27 cellular contexts compared by ENCODE assay signal in genomic region chr10:124288928-124289921, GRCh38.
DNase-seq lines count a peak whose midpoint lies in the region; TF ChIP-seq lines count a peak whose summit lies in the region.
"Had no signal": no experiment of that assay in that cellular context is flagged by ENCODE, and none has a peak within 500 bp of the region (broad histone marks: within the 10 kb centered on the region; RNA-seq: fewer than 3 reads in every experiment).

No MANE protein-coding gene starts in this region.

- no peaks in the 10 kb centered on the region for H3K36me3 Mint-ChIP-seq in chondrocyte (ENCODE audit: low read depth)
- no peaks in the 10 kb centered on the region for H3K36me3 Mint-ChIP-seq in osteocyte (ENCODE audit: unreplicated experiment)
- H3K36me3 Mint-ChIP-seq: brain had no signal

- H3K9ac ChIP-seq in neuronal stem cell (ENCODE audit: low read depth, low read length, poor library complexity), result no peak overlapping the region

- H3K9me3 ChIP-seq in right atrium auricular region (no peaks in the 10 kb centered on the region), neuronal stem cell (replicated peaks in 1 of 2; ENCODE audit: control insufficient read depth in 2 of 2, insufficient read depth in 1 of 2, low read depth in 1 of 2, low read length in 2 of 2) (no peaks in the 10 kb centered on the region)
- H3K9me3 ChIP-seq: A549, thyroid gland had no signal

- no peak overlapping the region for H4K8ac ChIP-seq in neuronal stem cell (ENCODE audit: low read depth, low read length)

- peaks cover 25% of the 10 kb centered on the region for H3K4me1 Mint-ChIP-seq in chondrocyte (ENCODE audit: low read depth)
- peaks cover 56% of the 10 kb centered on the region for H3K4me1 Mint-ChIP-seq in osteocyte (ENCODE audit: unreplicated experiment)

- DNase-seq in cardiac septum (ENCODE audit: low spot score) (peak; percentile 68), right atrium auricular region (ENCODE audit: low spot score) (no peak), chondrocyte (ENCODE audit: low spot score) (peak; percentile 85), neuronal stem cell (ENCODE audit: low spot score) (no peak), cerebellum (ENCODE audit: low spot score) (no peak), osteocyte (ENCODE audit: extremely low spot score, unreplicated experiment) (no peak), NCI-H82 (lab: John Stamatoyannopoulos, UW) (no peak), DMS79 treated with DMSO at 0.1 percent for 48 hours (lab: John Stamatoyannopoulos, UW) (no peak)
- DNase-seq: activated CD4-positive, alpha-beta T cell treated with anti-CD3 and anti-CD28 coated beads for 4 hours; activated naive CD4-positive, alpha-beta T cell treated with Interleukin-2 at 50 U/mL for 16 hours; activated T-cell treated with anti-CD3 and anti-CD28 coated beads, Interleukin-2, amount 50 U/mL, for 4 hours; DND-41; effector CD8-positive, alpha-beta T cell; erythroblast; HFFc6; kidney glomerular epithelial cell; NCI-H1436 treated with DMSO at 0.1 percent for 48 hours; NCI-H748 treated with DMSO at 0.1 percent for 48 hours; thyroid gland had no signal

- H3K4me2 ChIP-seq in neuronal stem cell (ENCODE audit: insufficient read depth, low read length, poor library complexity, severe bottlenecking), result no peak overlapping the region
- H3K4me2 ChIP-seq: A549 had no signal

- peaks cover 3% of the 10 kb centered on the region for H3K27me3 Mint-ChIP-seq in chondrocyte (ENCODE audit: low read depth)
- no peaks in the 10 kb centered on the region for H3K27me3 Mint-ChIP-seq in osteocyte (ENCODE audit: unreplicated experiment)
- H3K27me3 Mint-ChIP-seq: B cell; stimulated activated naive CD8-positive, alpha-beta T cell treated with anti-CD3 and anti-CD28 coated beads, Interleukin-15, Interleukin-2, amounts not matched to agents 100 ng/mL and 50 ng/mL, for 24 hours had no signal

- H3K79me1 ChIP-seq in neuronal stem cell (ENCODE audit: low read depth, low read length), result no peaks in the 10 kb centered on the region

- H3K36me3 ChIP-seq in right atrium auricular region, result no peaks in the 10 kb centered on the region
- no peaks in the 10 kb centered on the region for H3K36me3 ChIP-seq in neuronal stem cell (replicated peaks in 1 of 2; ENCODE audit: control insufficient read depth in 2 of 2, insufficient read depth in 2 of 2, low read length in 2 of 2)
- H3K36me3 ChIP-seq: thyroid gland had no signal

- H3K27ac ChIP-seq in right atrium auricular region (no peak overlapping the region), neuronal stem cell (replicated peaks; ENCODE audit: low read length) (no peak overlapping the region)
- H3K27ac ChIP-seq: A549, RWPE1, thyroid gland had no signal

- no peak overlapping the region for H3K4ac ChIP-seq in neuronal stem cell (ENCODE audit: low read length)

- no peak overlapping the region for H3K14ac ChIP-seq in neuronal stem cell (ENCODE audit: low read length)

- H3K18ac ChIP-seq in neuronal stem cell (ENCODE audit: low read length), result peak overlapping the region; percentile 53

- no peaks in the 10 kb centered on the region for H3K27me3 ChIP-seq in right atrium auricular region
- peaks cover 0 to 3% (median 0%) of the 10 kb centered on the region in 3 experiments for H3K27me3 ChIP-seq in neuronal stem cell (ENCODE audit: control insufficient read depth in 3 of 3, insufficient read depth in 3 of 3, low read depth in 1 of 3, low read length in 3 of 3)
- H3K27me3 ChIP-seq: thyroid gland had no signal

- H3K9me3 Mint-ChIP-seq in chondrocyte (ENCODE audit: low read depth) (no peaks in the 10 kb centered on the region), osteocyte (ENCODE audit: unreplicated experiment) (no peaks in the 10 kb centered on the region)
- H3K9me3 Mint-ChIP-seq: activated T-cell treated with anti-CD3 and anti-CD28 coated beads, Interleukin-2, amount 50 U/mL, for 4 hours; brain; HFFc6; neural crest cell; stimulated activated naive CD8-positive, alpha-beta T cell treated with anti-CD3 and anti-CD28 coated beads, Interleukin-15, Interleukin-2, amounts not matched to agents 100 ng/mL and 50 ng/mL, for 24 hours had no signal

- H3K4me3 ChIP-seq in right atrium auricular region (no peak overlapping the region), neuronal stem cell (ENCODE audit: low read length in 2 of 2) (no peak overlapping the region)
- H3K4me3 ChIP-seq: A549, lung, thyroid gland had no signal

- no CpG with 5 or more reads among the region's 21 CpGs for WGBS in neuronal stem cell (ENCODE audit: extremely low coverage in 2 of 2, insufficient read length in 2 of 2, insufficient replicate concordance in 1 of 2), 2 donors

- H3K4me3 Mint-ChIP-seq in chondrocyte (ENCODE audit: unreplicated experiment) (no peak overlapping the region), osteocyte (ENCODE audit: unreplicated experiment) (no peak overlapping the region)
- H3K4me3 Mint-ChIP-seq: activated T-cell treated with anti-CD3 and anti-CD28 coated beads, Interleukin-2, amount 50 U/mL, for 4 hours; B cell; brain; HFFc6; neural crest cell; stimulated activated naive CD8-positive, alpha-beta T cell treated with anti-CD3 and anti-CD28 coated beads, Interleukin-15, Interleukin-2, amounts not matched to agents 100 ng/mL and 50 ng/mL, for 24 hours had no signal

- H3K4me1 ChIP-seq in right atrium auricular region (no peaks in the 10 kb centered on the region), neuronal stem cell (ENCODE audit: control insufficient read depth in 2 of 2, insufficient read depth in 1 of 2, low read depth in 1 of 2, low read length in 2 of 2) (no peaks in the 10 kb centered on the region)
- H3K4me1 ChIP-seq: A549, thyroid gland had no signal

- H2AK5ac ChIP-seq in neuronal stem cell (ENCODE audit: low read depth, low read length), result no peak overlapping the region

- intact Hi-C loops in cardiac septum (cut with DNase I), result no loop called here

- H2BK120ac ChIP-seq in neuronal stem cell (ENCODE audit: low read depth, low read length), result no peak overlapping the region

- H3K27ac Mint-ChIP-seq in chondrocyte (ENCODE audit: unreplicated experiment), result no peak overlapping the region
- no peak overlapping the region for H3K27ac Mint-ChIP-seq in osteocyte (ENCODE audit: unreplicated experiment)
- H3K27ac Mint-ChIP-seq: B cell; HFFc6; progenitor cell of endocrine pancreas; stimulated activated naive CD8-positive, alpha-beta T cell treated with anti-CD3 and anti-CD28 coated beads, Interleukin-15, Interleukin-2, amounts not matched to agents 100 ng/mL and 50 ng/mL, for 24 hours had no signal

- TF ChIP-seq CTCF in right atrium auricular region (IDR thresholded peaks at IDR 0.05) (no peak), chondrocyte (IDR thresholded peaks at IDR 0.05) (no peak), osteocyte (IDR thresholded peaks at IDR 0.05) (no peak)

- no peak overlapping the region for H3K23ac ChIP-seq in neuronal stem cell (ENCODE audit: low read depth, low read length, poor library complexity)

- H2BK15ac ChIP-seq in neuronal stem cell (ENCODE audit: low read length), result no peak overlapping the region

- H4K91ac ChIP-seq in neuronal stem cell (ENCODE audit: low read depth, low read length, poor library complexity), result no peak overlapping the region

- H2AFZ ChIP-seq in neuronal stem cell (ENCODE audit: low read length), result peak overlapping the region; percentile 7

- peak overlapping the region; percentile 26 for H2BK12ac ChIP-seq in neuronal stem cell (ENCODE audit: low read length)

- H2BK5ac ChIP-seq in neuronal stem cell (ENCODE audit: low read length), result no peak overlapping the region

Comparison
In these comparisons a context has a peak if more than half of its experiments do, and no peak if none do; other contexts are left out.
1. DNase-seq: peak in cardiac septum (single experiment) and chondrocyte (single experiment); none in right atrium auricular region (single experiment), neuronal stem cell (single experiment), cerebellum (single experiment), osteocyte (single experiment), NCI-H82 (single experiment) and DMS79 treated with DMSO at 0.1 percent for 48 hours (single experiment).